In the genomic region with DNA sequence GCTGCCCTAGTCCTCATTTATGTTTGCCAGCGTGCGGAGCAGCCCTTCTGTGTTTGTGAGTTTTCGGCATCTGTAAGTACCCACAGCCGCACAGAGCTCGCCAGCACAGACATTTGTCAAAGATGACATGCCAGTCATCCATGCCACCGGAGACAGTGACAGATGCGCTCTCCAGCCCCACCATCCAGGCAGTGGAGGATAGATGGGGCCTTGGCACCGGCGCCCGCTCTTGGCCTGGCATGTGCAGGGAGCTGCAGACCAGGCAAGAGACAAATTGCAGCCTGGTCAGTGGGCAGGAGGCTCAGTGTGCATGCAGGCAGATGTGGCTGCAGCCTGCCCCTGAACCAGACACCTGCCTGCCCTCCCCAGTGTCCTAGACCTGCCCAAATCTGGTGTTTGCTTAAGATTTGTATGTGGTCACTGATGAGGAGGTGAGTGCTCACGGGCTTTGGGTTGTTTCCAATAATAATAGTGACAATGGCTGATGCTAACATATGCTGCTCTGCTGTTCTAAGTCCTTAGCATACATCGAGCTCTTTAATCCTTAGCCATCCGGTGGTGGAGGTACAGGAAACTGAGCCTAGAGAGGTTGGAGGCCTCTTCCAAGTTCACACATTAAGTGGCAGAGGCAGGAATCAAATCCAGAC, we compare ENCODE assay signal across 18 cellular contexts.
DNase-seq lines count a peak whose midpoint lies in the region; ATAC-seq and TF ChIP-seq lines count a peak whose summit lies in the region.
"Had no signal": no experiment of that assay in that cellular context is flagged by ENCODE, and none has a peak within 500 bp of the region (broad histone marks: within the 10 kb centered on the region; RNA-seq: fewer than 3 reads in every experiment).

No MANE protein-coding gene starts in this region.

- no peak overlapping the region for H3K4me3 Mint-ChIP-seq in progenitor cell of endocrine pancreas (ENCODE audit: low read depth)
- H3K4me3 Mint-ChIP-seq: activated naive CD4-positive, alpha-beta T cell treated with anti-CD3 and anti-CD28 coated beads, Interleukin-2, amount 50 U/mL, for 24 hours; GM23338 had no signal

- TF ChIP-seq CTCF in progenitor cell of endocrine pancreas (IDR thresholded peaks at IDR 0.05; ENCODE audit: unreplicated experiment): no peak

- H3K27me3 Mint-ChIP-seq in progenitor cell of endocrine pancreas: no peaks in the 10 kb centered on the region
- H3K27me3 Mint-ChIP-seq: activated naive CD4-positive, alpha-beta T cell treated with anti-CD3 and anti-CD28 coated beads, Interleukin-2, amount 50 U/mL, for 24 hours had no signal

- H3K27ac Mint-ChIP-seq in progenitor cell of endocrine pancreas: peak overlapping the region; percentile 54
- H3K27ac Mint-ChIP-seq: activated naive CD4-positive, alpha-beta T cell treated with anti-CD3 and anti-CD28 coated beads, Interleukin-2, amount 50 U/mL, for 24 hours; GM23338 had no signal

- peaks cover 13% of the 10 kb centered on the region for H3K4me1 Mint-ChIP-seq in progenitor cell of endocrine pancreas (ENCODE audit: low read depth)
- H3K4me1 Mint-ChIP-seq: activated naive CD4-positive, alpha-beta T cell treated with anti-CD3 and anti-CD28 coated beads, Interleukin-2, amount 50 U/mL, for 24 hours had no signal

- no peaks in the 10 kb centered on the region for H3K36me3 Mint-ChIP-seq in progenitor cell of endocrine pancreas (ENCODE audit: insufficient read depth)
- H3K36me3 Mint-ChIP-seq: activated naive CD4-positive, alpha-beta T cell treated with anti-CD3 and anti-CD28 coated beads, Interleukin-2, amount 50 U/mL, for 24 hours had no signal

- H3K9me3 Mint-ChIP-seq in progenitor cell of endocrine pancreas (ENCODE audit: low read depth): no peaks in the 10 kb centered on the region
- H3K9me3 Mint-ChIP-seq: activated naive CD4-positive, alpha-beta T cell treated with anti-CD3 and anti-CD28 coated beads, Interleukin-2, amount 50 U/mL, for 24 hours; GM23338 had no signal

- peak; percentile 3 for DNase-seq in NCI-H187 treated with DMSO at 0.1 percent for 48 hours (lab: John Stamatoyannopoulos, UW)
- DNase-seq in NCI-H187 (lab: John Stamatoyannopoulos, UW): no peak
- peak; percentile 91 for DNase-seq in NCI-H2029 (lab: John Stamatoyannopoulos, UW)
- peak; percentile 87 for DNase-seq in SHP77 treated with DMSO at 0.1 percent for 48 hours (lab: John Stamatoyannopoulos, UW)
- DNase-seq in progenitor cell of endocrine pancreas (ENCODE audit: low spot score, unreplicated experiment): no peak
- DNase-seq in retina: no peak
- no peak for DNase-seq in NCI-H748 (lab: John Stamatoyannopoulos, UW; ENCODE audit: unreplicated experiment)
- DNase-seq: activated CD4-positive, alpha-beta T cell treated with anti-CD3 and anti-CD28 coated beads, Interleukin-2, amount 50 U/mL, for 48 hours; BE2C; foreskin keratinocyte; kidney glomerular epithelial cell; midbrain; MM.1S; NCI-H2107; NCI-H748 treated with DMSO at 0.1 percent for 48 hours had no signal

- no peak for ATAC-seq in activated CD4-positive, CD25-positive, alpha-beta regulatory T cell treated with anti-CD3 and anti-CD28 coated beads, Interleukin-2, amount 50 U/mL, for 24 hours
- ATAC-seq: foreskin keratinocyte, GM23338 had no signal

Comparison
In these comparisons a context has a peak if more than half of its experiments do, and no peak if none do; other contexts are left out.
1. DNase-seq: peak in NCI-H187 treated with DMSO at 0.1 percent for 48 hours (single experiment), NCI-H2029 (single experiment) and SHP77 treated with DMSO at 0.1 percent for 48 hours (single experiment); none in NCI-H187 (0 of 2), progenitor cell of endocrine pancreas (single experiment), retina (single experiment) and NCI-H748 (single experiment).